In genomic region chr17:1999557-2000251, GRCh38 we compare ENCODE assay signal across 8 cellular contexts. TPM values are rescaled to one million over a fixed set of nuclear protein-coding genes. Genes with fewer than 3 reads are reported as not detected.
DNase-seq lines count a peak whose midpoint lies in the region; ATAC-seq lines count a peak whose summit lies in the region.

No MANE protein-coding gene starts in this region.

- no peaks in the 10 kb centered on the region for H3K9me3 Mint-ChIP-seq in activated CD4-positive, alpha-beta T cell treated with anti-CD3 and anti-CD28 coated beads, Interleukin-2, amount 10 ng/mL, durations not matched to agents 24 days and 14 days
- H3K9me3 Mint-ChIP-seq in activated CD4-positive, alpha-beta T cell treated with anti-CD3 and anti-CD28 coated beads, Interleukin-2, amount 10 ng/mL, durations not matched to agents 7 days and 5 days = no peaks in the 10 kb centered on the region
- H3K9me3 Mint-ChIP-seq in stimulated activated effector memory CD8-positive, alpha-beta T cell treated with anti-CD3 and anti-CD28 coated beads, Interleukin-12 subunit alpha, Interleukin-12 subunit beta, amount 100 ng/mL, for 72 hours = no peaks in the 10 kb centered on the region

- no peak overlapping the region for H3K27ac Mint-ChIP-seq in activated CD4-positive, alpha-beta T cell treated with anti-CD3 and anti-CD28 coated beads, Interleukin-2, amount 10 ng/mL, durations not matched to agents 24 days and 14 days
- no peak overlapping the region for H3K27ac Mint-ChIP-seq in activated CD4-positive, alpha-beta T cell treated with anti-CD3 and anti-CD28 coated beads, Interleukin-2, amount 10 ng/mL, durations not matched to agents 7 days and 5 days
- H3K27ac Mint-ChIP-seq in stimulated activated effector memory CD8-positive, alpha-beta T cell treated with anti-CD3 and anti-CD28 coated beads, Interleukin-12 subunit alpha, Interleukin-12 subunit beta, amount 100 ng/mL, for 72 hours = no peak overlapping the region

- H3K36me3 Mint-ChIP-seq in activated CD4-positive, alpha-beta T cell treated with anti-CD3 and anti-CD28 coated beads, Interleukin-2, amount 10 ng/mL, durations not matched to agents 24 days and 14 days (ENCODE audit: low read depth) = no peaks in the 10 kb centered on the region
- H3K36me3 Mint-ChIP-seq in activated CD4-positive, alpha-beta T cell treated with anti-CD3 and anti-CD28 coated beads, Interleukin-2, amount 10 ng/mL, durations not matched to agents 7 days and 5 days (ENCODE audit: low read depth) = no peaks in the 10 kb centered on the region
- no peaks in the 10 kb centered on the region for H3K36me3 Mint-ChIP-seq in stimulated activated effector memory CD8-positive, alpha-beta T cell treated with anti-CD3 and anti-CD28 coated beads, Interleukin-12 subunit alpha, Interleukin-12 subunit beta, amount 100 ng/mL, for 72 hours

- H3K27me3 Mint-ChIP-seq in activated CD4-positive, alpha-beta T cell treated with anti-CD3 and anti-CD28 coated beads, Interleukin-2, amount 10 ng/mL, durations not matched to agents 24 days and 14 days = peaks cover 33% of the 10 kb centered on the region
- peaks cover 32% of the 10 kb centered on the region for H3K27me3 Mint-ChIP-seq in activated CD4-positive, alpha-beta T cell treated with anti-CD3 and anti-CD28 coated beads, Interleukin-2, amount 10 ng/mL, durations not matched to agents 7 days and 5 days

- ATAC-seq in stimulated activated effector memory CD8-positive, alpha-beta T cell treated with anti-CD3 and anti-CD28 coated beads, Interleukin-12 subunit alpha, Interleukin-12 subunit beta, amount 100 ng/mL, for 72 hours = peak; percentile 27
- ATAC-seq in HG03520 (IDR thresholded peaks at IDR 0.05; ENCODE audit: unreplicated experiment) (no peak), GM19397 (IDR thresholded peaks at IDR 0.05; ENCODE audit: unreplicated experiment) (no peak)

- no peak for DNase-seq in activated CD4-positive, alpha-beta T cell treated with anti-CD3 and anti-CD28 coated beads, Interleukin-2, amount 10 ng/mL, durations not matched to agents 24 days and 14 days
- no peak for DNase-seq in activated CD4-positive, alpha-beta T cell treated with anti-CD3 and anti-CD28 coated beads, Interleukin-2, amount 10 ng/mL, durations not matched to agents 7 days and 5 days
- DNase-seq in amygdala (lab: John Stamatoyannopoulos, UW) (peak in 31 of 56 donors; percentile 13 to 75 (median 55)), iPS-NIHi11 (ENCODE audit: low spot score) (peak; percentile 54)
- no peak for DNase-seq in stimulated activated effector memory CD8-positive, alpha-beta T cell treated with anti-CD3 and anti-CD28 coated beads, Interleukin-12 subunit alpha, Interleukin-12 subunit beta, amount 100 ng/mL, for 72 hours (ENCODE audit: low spot score in 2 of 2)
- DNase-seq in activated CD4-positive, alpha-beta T cell treated with anti-CD3 and anti-CD28 coated beads for 48 hours = no peak

- POLR2A ChIA-PET in activated CD4-positive, alpha-beta T cell treated with anti-CD3 and anti-CD28 coated beads, Interleukin-2, amount 10 ng/mL, durations not matched to agents 7 days and 5 days (lab: Charles Lee) = no interaction called here

- CTCF ChIA-PET in activated CD4-positive, alpha-beta T cell treated with anti-CD3 and anti-CD28 coated beads, Interleukin-2, amount 10 ng/mL, durations not matched to agents 7 days and 5 days (lab: Charles Lee) = no interaction called here

- H3K4me3 Mint-ChIP-seq in activated CD4-positive, alpha-beta T cell treated with anti-CD3 and anti-CD28 coated beads, Interleukin-2, amount 10 ng/mL, durations not matched to agents 24 days and 14 days = peak overlapping the region; percentile 72
- H3K4me3 Mint-ChIP-seq in activated CD4-positive, alpha-beta T cell treated with anti-CD3 and anti-CD28 coated beads, Interleukin-2, amount 10 ng/mL, durations not matched to agents 7 days and 5 days = no peak overlapping the region
- H3K4me3 Mint-ChIP-seq in stimulated activated effector memory CD8-positive, alpha-beta T cell treated with anti-CD3 and anti-CD28 coated beads, Interleukin-12 subunit alpha, Interleukin-12 subunit beta, amount 100 ng/mL, for 72 hours = peak overlapping the region; percentile 5

- intact Hi-C loops in activated CD4-positive, alpha-beta T cell treated with anti-CD3 and anti-CD28 coated beads, Interleukin-2, amount 10 ng/mL, durations not matched to agents 24 days and 14 days (cut with micrococcal nuclease) = no loop called here

- peaks cover 4% of the 10 kb centered on the region for H3K4me1 Mint-ChIP-seq in activated CD4-positive, alpha-beta T cell treated with anti-CD3 and anti-CD28 coated beads, Interleukin-2, amount 10 ng/mL, durations not matched to agents 24 days and 14 days
- H3K4me1 Mint-ChIP-seq in activated CD4-positive, alpha-beta T cell treated with anti-CD3 and anti-CD28 coated beads, Interleukin-2, amount 10 ng/mL, durations not matched to agents 7 days and 5 days = peaks cover 3% of the 10 kb centered on the region
- no peaks in the 10 kb centered on the region for H3K4me1 Mint-ChIP-seq in stimulated activated effector memory CD8-positive, alpha-beta T cell treated with anti-CD3 and anti-CD28 coated beads, Interleukin-12 subunit alpha, Interleukin-12 subunit beta, amount 100 ng/mL, for 72 hours

RNA-seq across cellular contexts. Expression of gene RTN4RL1, which starts 25.4 kb away (rescaled TPM):
- total RNA-seq in activated CD4-positive, alpha-beta T cell treated with anti-CD3 and anti-CD28 coated beads, Interleukin-2, amount 10 ng/mL, durations not matched to agents 24 days and 14 days = 1.1 and 1.2 TPM in 2 replicates
- under 1 TPM; 0.19 to 0.20 TPM for total RNA-seq in activated CD4-positive, alpha-beta T cell treated with anti-CD3 and anti-CD28 coated beads, Interleukin-2, amount 10 ng/mL, durations not matched to agents 7 days and 5 days

RNA-seq across cellular contexts. Expression of gene DPH1, which starts 30.2 kb away (rescaled TPM):
- total RNA-seq in activated CD4-positive, alpha-beta T cell treated with anti-CD3 and anti-CD28 coated beads, Interleukin-2, amount 10 ng/mL, durations not matched to agents 24 days and 14 days = 50.8 and 55.9 TPM in 2 replicates
- total RNA-seq in activated CD4-positive, alpha-beta T cell treated with anti-CD3 and anti-CD28 coated beads, Interleukin-2, amount 10 ng/mL, durations not matched to agents 7 days and 5 days = 10 to 100 TPM; 31.3 to 37.8 TPM

RNA-seq across cellular contexts. Expression of gene OVCA2, which starts 42.1 kb away (rescaled TPM):
- 36.5 and 37.7 TPM in 2 replicates for total RNA-seq in activated CD4-positive, alpha-beta T cell treated with anti-CD3 and anti-CD28 coated beads, Interleukin-2, amount 10 ng/mL, durations not matched to agents 24 days and 14 days
- 10 to 100 TPM; 36.8 to 37.9 TPM for total RNA-seq in activated CD4-positive, alpha-beta T cell treated with anti-CD3 and anti-CD28 coated beads, Interleukin-2, amount 10 ng/mL, durations not matched to agents 7 days and 5 days

RNA-seq across cellular contexts. Expression of gene HIC1, which starts 55.2 kb away (rescaled TPM):
- 49.4 and 51.6 TPM in 2 replicates for total RNA-seq in activated CD4-positive, alpha-beta T cell treated with anti-CD3 and anti-CD28 coated beads, Interleukin-2, amount 10 ng/mL, durations not matched to agents 24 days and 14 days
- 10 to 100 TPM; 29.0 to 31.0 TPM for total RNA-seq in activated CD4-positive, alpha-beta T cell treated with anti-CD3 and anti-CD28 coated beads, Interleukin-2, amount 10 ng/mL, durations not matched to agents 7 days and 5 days

Comparison
In these comparisons a context has a peak if more than half of its experiments do, and no peak if none do; other contexts are left out.
1. DNase-seq: peak in amygdala (31 of 56) and iPS-NIHi11 (single experiment); none in activated CD4-positive, alpha-beta T cell treated with anti-CD3 and anti-CD28 coated beads, Interleukin-2, amount 10 ng/mL, durations not matched to agents 24 days and 14 days (single experiment), activated CD4-positive, alpha-beta T cell treated with anti-CD3 and anti-CD28 coated beads, Interleukin-2, amount 10 ng/mL, durations not matched to agents 7 days and 5 days (single experiment), stimulated activated effector memory CD8-positive, alpha-beta T cell treated with anti-CD3 and anti-CD28 coated beads, Interleukin-12 subunit alpha, Interleukin-12 subunit beta, amount 100 ng/mL, for 72 hours (0 of 2) and activated CD4-positive, alpha-beta T cell treated with anti-CD3 and anti-CD28 coated beads for 48 hours (single experiment).